Comparison of ENCODE assay signal across 21 cellular contexts in genomic region chr11:130528301-130528651, GRCh38.
DNase-seq lines count a peak whose midpoint lies in the region; ATAC-seq and TF ChIP-seq lines count a peak whose summit lies in the region.
"Had no signal": no experiment of that assay in that cellular context is flagged by ENCODE, and none has a peak within 500 bp of the region (broad histone marks: within the 10 kb centered on the region; RNA-seq: fewer than 3 reads in every experiment).

No MANE protein-coding gene starts in this region.

- H3K9ac ChIP-seq in mesendoderm (ENCODE audit: low read length) = no peak overlapping the region
- H3K9ac ChIP-seq: GM23248 had no signal

- no peak overlapping the region for H4K8ac ChIP-seq in mesendoderm (ENCODE audit: low read depth, low read length)

- H3K4me1 Mint-ChIP-seq in osteocyte (ENCODE audit: unreplicated experiment) = peaks cover 24% of the 10 kb centered on the region
- H3K4me1 Mint-ChIP-seq in activated T-cell treated with anti-CD3 and anti-CD28 coated beads, Interleukin-2, amount 50 U/mL, for 72 hours (ENCODE audit: low read depth) = no peaks in the 10 kb centered on the region
- H3K4me1 Mint-ChIP-seq: activated B cell treated with CpG ODN at 0.5 μM for 24 hours; activated naive CD8-positive, alpha-beta T cell treated with anti-CD3 and anti-CD28 coated beads, Interleukin-2, amount 50 U/mL, for 24 hours; CD8-positive, alpha-beta memory T cell; central memory CD8-positive, alpha-beta T cell; stimulated activated naive CD8-positive, alpha-beta T cell treated with anti-CD3 and anti-CD28 coated beads, Interleukin-15, amount 100 ng/mL, for 72 hours had no signal

- no peak for TF ChIP-seq POLR2A in stomach (IDR thresholded peaks at IDR 0.05)

- H3K23ac ChIP-seq in mesendoderm (ENCODE audit: low read length) = no peak overlapping the region

- no peaks in the 10 kb centered on the region for H3K79me1 ChIP-seq in mesendoderm (ENCODE audit: low read length)

- TF ChIP-seq CTCF in left ventricle myocardium inferior (IDR thresholded peaks at IDR 0.05; ENCODE audit: borderline replicate concordance) (no peak), osteocyte (IDR thresholded peaks at IDR 0.05) (no peak), stomach (IDR thresholded peaks at IDR 0.05) (no peak)

- H3K4me3 ChIP-seq in left ventricle myocardium inferior (no peak overlapping the region), stomach (no peak overlapping the region), mesendoderm (ENCODE audit: low read length) (no peak overlapping the region)
- H3K4me3 ChIP-seq: GM23248, right lobe of liver had no signal

- H3K36me3 ChIP-seq in left ventricle myocardium inferior (no peaks in the 10 kb centered on the region), stomach (no peaks in the 10 kb centered on the region), mesendoderm (ENCODE audit: control insufficient read depth, insufficient read depth, low read length) (no peaks in the 10 kb centered on the region)
- H3K36me3 ChIP-seq: right lobe of liver had no signal

- no peak overlapping the region for H2BK5ac ChIP-seq in mesendoderm (ENCODE audit: low read length)

- no peaks in the 10 kb centered on the region for H3K79me2 ChIP-seq in mesendoderm (ENCODE audit: control insufficient read depth, insufficient read depth, low read length)

- no peak overlapping the region for H2AK5ac ChIP-seq in mesendoderm (ENCODE audit: low read length)

- intact Hi-C loops in left ventricle myocardium inferior (cut with micrococcal nuclease) (no loop called here), stomach (cut with DNase I; ENCODE audit: low total_unique reads) (no loop called here)

- no peak overlapping the region for H3K18ac ChIP-seq in mesendoderm (ENCODE audit: low read length)

- no peaks in the 10 kb centered on the region for H3K27me3 ChIP-seq in left ventricle myocardium inferior (ENCODE audit: low read depth)
- H3K27me3 ChIP-seq in stomach = no peaks in the 10 kb centered on the region
- H3K27me3 ChIP-seq in mesendoderm (ENCODE audit: insufficient read depth, low read length, poor library complexity) = no peaks in the 10 kb centered on the region
- H3K27me3 ChIP-seq: right lobe of liver had no signal

- no peak overlapping the region for H3K56ac ChIP-seq in mesendoderm (ENCODE audit: low read length)

- 72 to 86% (median 76%) methylated on average over 5 to 6 of the region's 6 CpGs for WGBS in stomach, 5 donors
- no CpG with 5 or more reads among the region's 6 CpGs for WGBS in mesendoderm (ENCODE audit: extremely low coverage, insufficient coverage, low lambda C conversion rate)

- H3K9me3 ChIP-seq in left ventricle myocardium inferior (replicated peaks) (no peaks in the 10 kb centered on the region), stomach (no peaks in the 10 kb centered on the region)
- H3K9me3 ChIP-seq: right lobe of liver had no signal

- no peaks in the 10 kb centered on the region for H3K9me3 Mint-ChIP-seq in osteocyte (ENCODE audit: unreplicated experiment)
- no peaks in the 10 kb centered on the region for H3K9me3 Mint-ChIP-seq in activated T-cell treated with anti-CD3 and anti-CD28 coated beads, Interleukin-2, amount 50 U/mL, for 72 hours
- H3K9me3 Mint-ChIP-seq: activated B cell treated with CpG ODN at 0.5 μM for 24 hours; activated naive CD8-positive, alpha-beta T cell treated with anti-CD3 and anti-CD28 coated beads, Interleukin-2, amount 50 U/mL, for 24 hours; CD8-positive, alpha-beta memory T cell; central memory CD8-positive, alpha-beta T cell; stimulated activated naive CD8-positive, alpha-beta T cell treated with anti-CD3 and anti-CD28 coated beads, Interleukin-15, amount 100 ng/mL, for 72 hours had no signal

- no peak overlapping the region for H3K27ac Mint-ChIP-seq in osteocyte (ENCODE audit: unreplicated experiment)
- no peak overlapping the region for H3K27ac Mint-ChIP-seq in activated T-cell treated with anti-CD3 and anti-CD28 coated beads, Interleukin-2, amount 50 U/mL, for 72 hours
- H3K27ac Mint-ChIP-seq: activated B cell treated with CpG ODN at 0.5 μM for 24 hours; activated naive CD8-positive, alpha-beta T cell treated with anti-CD3 and anti-CD28 coated beads, Interleukin-2, amount 50 U/mL, for 24 hours; CD8-positive, alpha-beta memory T cell; stimulated activated naive CD8-positive, alpha-beta T cell treated with anti-CD3 and anti-CD28 coated beads, Interleukin-15, amount 100 ng/mL, for 72 hours had no signal

- H2BK15ac ChIP-seq in mesendoderm (replicated peaks; ENCODE audit: low read depth) = no peak overlapping the region

- H4K5ac ChIP-seq in mesendoderm (ENCODE audit: low read length) = no peak overlapping the region

- no peaks in the 10 kb centered on the region for H3K36me3 Mint-ChIP-seq in osteocyte (ENCODE audit: unreplicated experiment)
- no peaks in the 10 kb centered on the region for H3K36me3 Mint-ChIP-seq in activated T-cell treated with anti-CD3 and anti-CD28 coated beads, Interleukin-2, amount 50 U/mL, for 72 hours (ENCODE audit: insufficient read depth in 2 of 2)
- H3K36me3 Mint-ChIP-seq: CD8-positive, alpha-beta memory T cell had no signal

- no peaks in the 10 kb centered on the region for H3K27me3 Mint-ChIP-seq in osteocyte (ENCODE audit: unreplicated experiment)
- H3K27me3 Mint-ChIP-seq in activated T-cell treated with anti-CD3 and anti-CD28 coated beads, Interleukin-2, amount 50 U/mL, for 72 hours (ENCODE audit: low read depth) = no peaks in the 10 kb centered on the region
- H3K27me3 Mint-ChIP-seq: activated naive CD8-positive, alpha-beta T cell treated with anti-CD3 and anti-CD28 coated beads, Interleukin-2, amount 50 U/mL, for 24 hours; stimulated activated naive CD8-positive, alpha-beta T cell treated with anti-CD3 and anti-CD28 coated beads, Interleukin-15, amount 100 ng/mL, for 72 hours had no signal

- H2BK120ac ChIP-seq in mesendoderm (ENCODE audit: low read depth, low read length) = no peak overlapping the region

- H3K4me1 ChIP-seq in left ventricle myocardium inferior (peaks cover 51% of the 10 kb centered on the region), stomach (peaks cover 3 to 17% (median 5%) of the 10 kb centered on the region in 4 donors), mesendoderm (ENCODE audit: control insufficient read depth, low read depth, low read length) (no peaks in the 10 kb centered on the region)
- H3K4me1 ChIP-seq: right lobe of liver had no signal

- peak overlapping the region; percentile 17 for H3K4me3 Mint-ChIP-seq in osteocyte (ENCODE audit: unreplicated experiment)
- no peak overlapping the region for H3K4me3 Mint-ChIP-seq in activated T-cell treated with anti-CD3 and anti-CD28 coated beads, Interleukin-2, amount 50 U/mL, for 72 hours
- H3K4me3 Mint-ChIP-seq: activated B cell treated with CpG ODN at 0.5 μM for 24 hours; activated naive CD8-positive, alpha-beta T cell treated with anti-CD3 and anti-CD28 coated beads, Interleukin-2, amount 50 U/mL, for 24 hours; CD8-positive, alpha-beta memory T cell; central memory CD8-positive, alpha-beta T cell; stimulated activated naive CD8-positive, alpha-beta T cell treated with anti-CD3 and anti-CD28 coated beads, Interleukin-15, amount 100 ng/mL, for 72 hours had no signal

- no peak for ATAC-seq in activated T-cell treated with anti-CD3 and anti-CD28 coated beads, Interleukin-2, amount 50 U/mL, for 72 hours (replicated peaks in 1 of 2)
- ATAC-seq: activated naive CD8-positive, alpha-beta T cell treated with anti-CD3 and anti-CD28 coated beads, Interleukin-2, amount 50 U/mL, for 24 hours; stimulated activated naive CD8-positive, alpha-beta T cell treated with anti-CD3 and anti-CD28 coated beads, Interleukin-15, amount 100 ng/mL, for 72 hours had no signal

- peak overlapping the region; percentile 94 for H3K27ac ChIP-seq in left ventricle myocardium inferior (replicated peaks)
- no peak overlapping the region for H3K27ac ChIP-seq in stomach
- no peak overlapping the region for H3K27ac ChIP-seq in mesendoderm (ENCODE audit: low read depth, low read length)
- H3K27ac ChIP-seq: GM23248, right lobe of liver had no signal

- peak; percentile 42 for DNase-seq in ELR (ENCODE audit: low read depth)
- DNase-seq in amniotic epithelial cell (ENCODE audit: low read depth) = peak; percentile 55
- no peak for DNase-seq in left ventricle myocardium inferior
- no peak for DNase-seq in osteocyte (ENCODE audit: extremely low spot score, unreplicated experiment)
- no peak for DNase-seq in stomach
- no peak for DNase-seq in HUDEP-2 (lab: John Stamatoyannopoulos, UW; ENCODE audit: unreplicated experiment in 76 of 76)
- DNase-seq in activated T-cell treated with anti-CD3 and anti-CD28 coated beads, Interleukin-2, amount 50 U/mL, for 72 hours = no peak
- no peak for DNase-seq in mesendoderm
- DNase-seq: activated B cell treated with CpG ODN at 0.5 μM for 24 hours; activated naive CD8-positive, alpha-beta T cell treated with anti-CD3 and anti-CD28 coated beads, Interleukin-2, amount 50 U/mL, for 24 hours; CD8-positive, alpha-beta memory T cell; DND-41; effector memory CD4-positive, alpha-beta T cell; GM23248; hypothalamus; NCI-H2081 treated with DMSO at 0.1 percent for 48 hours; NCI-H510A treated with DMSO at 0.1 percent for 48 hours; right lobe of liver; stimulated activated CD4-positive, alpha-beta T cell treated with anti-CD3 and anti-CD28 coated beads, Interleukin-1b, Interleukin-23, amount 100 ng/mL, for 48 hours; stimulated activated naive CD8-positive, alpha-beta T cell treated with anti-CD3 and anti-CD28 coated beads, Interleukin-15, amount 100 ng/mL, for 72 hours had no signal

- no peak overlapping the region for H3K4ac ChIP-seq in mesendoderm (ENCODE audit: low read depth, low read length)

- TF ChIP-seq EP300 in stomach (IDR thresholded peaks at IDR 0.05) = no peak

- no peak overlapping the region for H3K4me2 ChIP-seq in mesendoderm (ENCODE audit: low read length)

Comparison
In these comparisons a context has a peak if more than half of its experiments do, and no peak if none do; other contexts are left out.
1. DNase-seq: peak in ELR (single experiment) and amniotic epithelial cell (single experiment); none in left ventricle myocardium inferior (single experiment), osteocyte (single experiment), stomach (single experiment), HUDEP-2 (0 of 76), activated T-cell treated with anti-CD3 and anti-CD28 coated beads, Interleukin-2, amount 50 U/mL, for 72 hours (0 of 2) and mesendoderm (single experiment).